ENCODE assay signal across 9 cellular contexts in the genomic region with DNA sequence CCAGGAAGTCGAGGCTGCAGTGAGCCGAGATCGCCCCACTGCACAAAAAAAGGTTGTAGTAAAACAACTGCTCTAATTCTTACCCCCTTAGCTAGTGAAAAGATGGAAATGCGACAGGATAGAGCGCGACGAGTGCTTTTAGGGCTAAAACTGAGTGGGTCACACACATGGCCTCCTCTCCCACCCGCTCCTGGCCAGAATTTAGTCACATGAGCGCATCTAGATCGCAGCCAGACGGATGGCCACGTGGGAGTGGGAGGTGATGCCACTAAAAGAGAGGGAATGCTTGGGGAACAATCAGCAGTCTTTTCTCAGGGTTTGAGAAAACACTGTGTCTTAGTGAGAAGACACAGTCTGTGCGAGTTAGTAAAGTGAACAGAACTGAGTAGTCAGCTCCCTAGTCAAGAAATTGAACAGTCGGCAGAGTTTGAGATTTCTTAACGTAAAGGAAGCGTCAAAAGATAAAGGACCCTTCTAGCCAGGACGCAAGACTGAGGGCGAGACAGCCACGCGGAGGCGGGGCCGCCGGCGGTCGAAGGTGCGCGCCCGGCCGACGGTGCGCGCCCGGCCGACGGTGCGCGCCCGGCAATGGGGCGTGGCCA. TPM values are rescaled to one million over a fixed set of nuclear protein-coding genes. Genes with fewer than 3 reads are reported as not detected.
DNase-seq lines count a peak whose midpoint lies in the region; ATAC-seq, FAIRE-seq and TF ChIP-seq lines count a peak whose summit lies in the region.
"Had no signal": no experiment of that assay in that cellular context is flagged by ENCODE, and none has a peak within 500 bp of the region (broad histone marks: within the 10 kb centered on the region; RNA-seq: fewer than 3 reads in every experiment).

No MANE protein-coding gene starts in this region.

- H3K4me1 ChIP-seq in GM12878 (ENCODE audit: control insufficient read depth, insufficient read depth, low read length) (peaks cover 8% of the 10 kb centered on the region; the same call in 1 of the 2 replicates), mucosa of descending colon (ENCODE audit: low read depth) (peaks cover 6% of the 10 kb centered on the region)

- no peak overlapping the region for H3K27ac ChIP-seq in AG04450 (ENCODE audit: low read depth, low read length)
- H3K27ac ChIP-seq in GM12878 (ENCODE audit: control insufficient read depth, insufficient read depth) = no peak overlapping the region

- intact Hi-C loops in GM12878 (cut with micrococcal nuclease; ENCODE audit: unreplicated experiment) = loop anchor here (5.0 kb wide), 1 partner anchor 300 kb away; no protein-coding TSS in a partner anchor
- intact Hi-C loops in mucosa of descending colon (cut with DNase I, micrococcal nuclease) = loop anchor here in 1 of 2 donors (10.0 kb wide), 1 partner anchor 103 kb away; no protein-coding TSS in a partner anchor

- TF ChIP-seq RAD21 in GM12878 (IDR thresholded peaks at IDR 0.05; ENCODE audit: insufficient read depth, low read depth, low read length) = no peak

- in situ Hi-C loops in GM12878 (cut with MboI) = no loop called here

- CTCF ChIA-PET in AG04450 (lab: Charles Lee) (interaction anchor here (0.9 kb wide), 1 partner anchor 179 kb away, joined by 4 read pairs; a partner anchor contains a TSS), GM12878 (lab: Yijun Ruan, JAX) (interaction anchor here (1.3 to 11.2 kb wide), 4 partner anchors 15 to 145 kb away, joined by 4 to 138 read pairs (median 31); a partner anchor contains a TSS)

- BruUV-seq in GM12878 (replicated peaks; lab: Mats Ljungman, UMichigan) = no TSS peak

- peak overlapping the region; percentile 42 for H3K4me3 ChIP-seq in AG04450 (ENCODE audit: low read depth, low read length)
- peak overlapping the region; percentile 26; the same call in 1 of the 2 replicates for H3K4me3 ChIP-seq in GM12878
- no peak overlapping the region for H3K4me3 ChIP-seq in mucosa of descending colon

- H3K27me3 ChIP-seq in AG04450 (ENCODE audit: control insufficient read depth, insufficient read depth, low read length) (no peaks in the 10 kb centered on the region), GM12878 (replicated peaks in 1 of 2; ENCODE audit: control insufficient read depth in 2 of 2, insufficient read depth in 2 of 2, low read length in 1 of 2) (no peaks in the 10 kb centered on the region)

- no peak overlapping the region for H3K9ac ChIP-seq in GM12878 (ENCODE audit: control insufficient read depth, insufficient read depth, low read length)

- H4K20me1 ChIP-seq in GM12878 (ENCODE audit: control insufficient read depth, insufficient read depth) = no peaks in the 10 kb centered on the region

- RAD21 ChIA-PET in GM12878 (lab: Charles Lee; ENCODE audit: unreplicated experiment) = interaction anchor here (0.7 to 7.7 kb wide), 5 partner anchors 58 to 214 kb away, joined by 3 to 84 read pairs (median 7); a partner anchor contains a TSS

- no peak for TF ChIP-seq CTCF in AG04450 (IDR thresholded peaks at IDR 0.05; ENCODE audit: low read depth, low read length)
- no peak for TF ChIP-seq CTCF in GM12878 (IDR thresholded peaks at IDR 0.05 in 2 of 3, conservative IDR thresholded peaks at IDR 0.05 in 1 of 3; ENCODE audit: control insufficient read depth in 2 of 3, extremely low read depth in 1 of 3, insufficient read depth in 1 of 3, low read depth in 3 of 3, low read length in 3 of 3)
- no peak for TF ChIP-seq CTCF in mucosa of descending colon (IDR thresholded peaks at IDR 0.05)

- H3K36me3 ChIP-seq in GM12878 (ENCODE audit: control insufficient read depth in 2 of 2, insufficient read depth in 2 of 2, low read length in 1 of 2) (peaks cover 0 to 6% of the 10 kb centered on the region in 2 experiments; a peak in 2 of 4 replicates), mucosa of descending colon (ENCODE audit: low read depth) (no peaks in the 10 kb centered on the region)

- H3K4me2 ChIP-seq in GM12878 (ENCODE audit: control insufficient read depth, insufficient read depth) = peak overlapping the region; percentile 36

- no peak for FAIRE-seq in GM12878 (lab: Jason Lieb, UNC)
- FAIRE-seq: islet of Langerhans had no signal

- TF ChIP-seq POLR2A in GM12878 (IDR thresholded peaks at IDR 0.05; ENCODE audit: low read depth, low read length) = no peak

- WGBS in GM12878 (ENCODE audit: insufficient coverage, insufficient replicate concordance, low lambda C conversion rate, missing lambda C conversion rate) = 17% methylated on average over 35 of the region's 39 CpGs

- no peaks in the 10 kb centered on the region for H3K9me3 ChIP-seq in AG04450 (ENCODE audit: control insufficient read depth, insufficient read depth, low read length)
- no peaks in the 10 kb centered on the region for H3K9me3 ChIP-seq in GM12878 (replicated peaks; ENCODE audit: control insufficient read depth, insufficient read depth, low read length)
- H3K9me3 ChIP-seq in mucosa of descending colon = no peaks in the 10 kb centered on the region

- SMC1A ChIA-PET in GM12878 (lab: Charles Lee; ENCODE audit: uncharacterized antibody, unreplicated experiment) = interaction anchor here (0.6 to 3.3 kb wide), 4 partner anchors 19 to 301 kb away, joined by 3 to 22 read pairs (median 4); no protein-coding TSS in a partner anchor

- peak overlapping the region; percentile 76 for H2AFZ ChIP-seq in GM12878 (ENCODE audit: control insufficient read depth, low read depth, low read length)

- no peak for TF ChIP-seq EP300 in GM12878 (IDR thresholded peaks at IDR 0.05; ENCODE audit: borderline replicate concordance in 1 of 2, control insufficient read depth in 1 of 2, low read depth in 2 of 2, low read length in 2 of 2)

- H3K79me2 ChIP-seq in GM12878 (ENCODE audit: control insufficient read depth, insufficient read depth, low read length) = peaks cover 4% of the 10 kb centered on the region; the same call in 1 of the 2 replicates

- DNase-seq in AG04450 (ENCODE audit: low read depth, low spot score) (no peak), GM12878 (ENCODE audit: low read depth, low spot score) (no peak), mucosa of descending colon (peak in 2 of 3 donors; percentile 26 to 53), LoVo (ENCODE audit: low spot score) (no peak)

- POLR2A ChIA-PET in AG04450 (lab: Yijun Ruan, JAX) (no interaction called here), GM12878 (lab: Charles Lee) (no interaction called here)

- ATAC-seq in HG02763 (IDR thresholded peaks at IDR 0.05; ENCODE audit: unreplicated experiment) (peak; percentile 2), GM12878 (no peak), mucosa of descending colon (no peak), HG03432 (IDR thresholded peaks at IDR 0.05; ENCODE audit: unreplicated experiment) (no peak), HG03039 (IDR thresholded peaks at IDR 0.05; ENCODE audit: unreplicated experiment) (no peak), HG03280 (IDR thresholded peaks at IDR 0.05; ENCODE audit: unreplicated experiment) (no peak)

RNA-seq across cellular contexts. Expression of a gene that starts 0.7 kb away (rescaled TPM):
- polyA plus RNA-seq in AG04450 (2011; rRNA removed) = 6.0 and 6.1 TPM in 2 replicates
- polyA minus RNA-seq in AG04450 (2011; rRNA and poly(A)+ RNA removed) = 5.3 TPM in 2 replicates
- 26.0 and 28.3 TPM in 2 replicates for total RNA-seq in GM12878 (2013; cell fraction: nucleolus; rRNA removed)
- 8.1 and 9.4 TPM in 2 replicates for total RNA-seq in GM12878 (2014; rRNA removed)
- 6.0 and 6.2 TPM in 2 replicates for total RNA-seq in GM12878 (2014; rRNA removed; fragmentation: Illumina TruSeq; extraction: Trizol)
- 8.6 and 8.9 TPM in 2 replicates for total RNA-seq in GM12878 (2021)
- polyA plus RNA-seq in GM12878 (2011; ENCODE audit: low read depth) = 3.8 TPM
- polyA plus RNA-seq in GM12878 (2011; rRNA removed) = 12.2 and 14.7 TPM in 2 replicates
- polyA plus RNA-seq in GM12878 (2011; cell fraction: cytosol; rRNA removed) = 11.3 and 14.7 TPM in 2 replicates
- polyA plus RNA-seq in GM12878 (2011; cell fraction: nucleus; rRNA removed) = 35.6 and 39.5 TPM in 2 replicates
- polyA plus RNA-seq in GM12878 (2012) = 4.6 and 4.9 TPM in 2 replicates
- polyA plus RNA-seq in GM12878 (2014; fragmentation: Illumina TruSeq; extraction: Trizol) = 7.0 and 7.4 TPM in 2 replicates
- polyA plus RNA-seq in GM12878 (2014; fragmentation: Nextera tagmentation; extraction: Ambion mirVana) = 1 to 10 TPM in 1 of 2 experiments, under 1 TPM in 1; 0.52 to 1.7 TPM
- 10.7 and 10.9 TPM in 2 replicates for polyA plus RNA-seq in GM12878 (2014; rRNA removed)
- 10 to 100 TPM in 1 of 2 experiments, 1 to 10 TPM in 1; 9.0 to 12.7 TPM for polyA plus RNA-seq in GM12878 (2016; fragmentation: Nextera tagmentation; extraction: Ambion mirVana)
- 9.6 and 11.8 TPM in 2 replicates for polyA minus RNA-seq in GM12878 (2011; rRNA and poly(A)+ RNA removed)
- 4.1 and 4.4 TPM in 2 replicates for polyA minus RNA-seq in GM12878 (2011; cell fraction: cytosol; rRNA and poly(A)+ RNA removed)
- 11.4 and 12.9 TPM in 2 replicates for polyA minus RNA-seq in GM12878 (2011; cell fraction: nucleus; rRNA and poly(A)+ RNA removed)
- total RNA-seq in mucosa of descending colon = 1 to 10 TPM; 6.0 to 8.1 (median 7.9) TPM

RNA-seq across cellular contexts. Expression of a gene that starts 23.3 kb away (rescaled TPM):
- polyA plus RNA-seq in AG04450 (2011; rRNA removed) (not detected in 2 replicates), GM12878 (2011; rRNA removed) (not detected in 2 replicates), GM12878 (2014; fragmentation: Illumina TruSeq; extraction: Trizol) (not detected in 2 replicates), GM12878 (2014; fragmentation: Nextera tagmentation; extraction: Ambion mirVana) (not detected), GM12878 (2014; rRNA removed) (not detected in 2 replicates), GM12878 (2016; fragmentation: Nextera tagmentation; extraction: Ambion mirVana) (not detected)
- polyA minus RNA-seq in AG04450 (2011; rRNA and poly(A)+ RNA removed) = not detected in 2 replicates
- total RNA-seq in GM12878 (2013; cell fraction: nucleolus; rRNA removed) = not detected in 2 replicates
- total RNA-seq in GM12878 (2014; rRNA removed) (not detected in 2 replicates), GM12878 (2014; rRNA removed; fragmentation: Illumina TruSeq; extraction: Trizol) (not detected in 2 replicates), GM12878 (2021) (not detected in 2 replicates), mucosa of descending colon (under 1 TPM in 1 of 3 donors, not detected in 2; 0.17 TPM)
- polyA plus RNA-seq in GM12878 (2011; ENCODE audit: low read depth) = not detected
- polyA plus RNA-seq in GM12878 (2011; cell fraction: cytosol; rRNA removed) = 0.01 and 0.02 TPM in 2 replicates
- not detected in 2 replicates for polyA plus RNA-seq in GM12878 (2011; cell fraction: nucleus; rRNA removed)
- 0.05 and 0.22 TPM in 2 replicates for polyA plus RNA-seq in GM12878 (2012)
- polyA minus RNA-seq in GM12878 (2011; rRNA and poly(A)+ RNA removed) = not detected in 2 replicates
- not detected in 2 replicates for polyA minus RNA-seq in GM12878 (2011; cell fraction: cytosol; rRNA and poly(A)+ RNA removed)
- polyA minus RNA-seq in GM12878 (2011; cell fraction: nucleus; rRNA and poly(A)+ RNA removed) = not detected in 2 replicates

RNA-seq across cellular contexts. Expression of a gene that starts 57.9 kb away (rescaled TPM):
- not detected in 2 replicates for polyA plus RNA-seq in AG04450 (2011; rRNA removed)
- polyA minus RNA-seq in AG04450 (2011; rRNA and poly(A)+ RNA removed) = not detected in 2 replicates
- 41.2 and 47.8 TPM in 2 replicates for total RNA-seq in GM12878 (2013; cell fraction: nucleolus; rRNA removed)
- total RNA-seq in GM12878 (2014; rRNA removed) = 81.0 and 83.9 TPM in 2 replicates
- total RNA-seq in GM12878 (2014; rRNA removed; fragmentation: Illumina TruSeq; extraction: Trizol) = 63.2 and 66.5 TPM in 2 replicates
- 89.9 and 90.2 TPM in 2 replicates for total RNA-seq in GM12878 (2021)
- 42.7 TPM for polyA plus RNA-seq in GM12878 (2011; ENCODE audit: low read depth)
- polyA plus RNA-seq in GM12878 (2011; rRNA removed) = 48.4 and 66.8 TPM in 2 replicates
- 71.6 and 82.8 TPM in 2 replicates for polyA plus RNA-seq in GM12878 (2011; cell fraction: cytosol; rRNA removed)
- 64.3 and 67.1 TPM in 2 replicates for polyA plus RNA-seq in GM12878 (2011; cell fraction: nucleus; rRNA removed)
- 56.6 and 60.9 TPM in 2 replicates for polyA plus RNA-seq in GM12878 (2012)
- polyA plus RNA-seq in GM12878 (2014; fragmentation: Illumina TruSeq; extraction: Trizol) = 54.4 and 64.6 TPM in 2 replicates
- 10 to 100 TPM; 13.4 to 14.2 TPM for polyA plus RNA-seq in GM12878 (2014; fragmentation: Nextera tagmentation; extraction: Ambion mirVana)
- polyA plus RNA-seq in GM12878 (2014; rRNA removed) = 61.4 and 61.5 TPM in 2 replicates
- 10 to 100 TPM; 72.2 to 77.5 TPM for polyA plus RNA-seq in GM12878 (2016; fragmentation: Nextera tagmentation; extraction: Ambion mirVana)
- polyA minus RNA-seq in GM12878 (2011; rRNA and poly(A)+ RNA removed) = 111 and 162 TPM in 2 replicates
- 42.0 and 46.7 TPM in 2 replicates for polyA minus RNA-seq in GM12878 (2011; cell fraction: cytosol; rRNA and poly(A)+ RNA removed)
- 13.7 and 24.2 TPM in 2 replicates for polyA minus RNA-seq in GM12878 (2011; cell fraction: nucleus; rRNA and poly(A)+ RNA removed)
- total RNA-seq in mucosa of descending colon = 1 to 10 TPM; 4.4 to 5.6 (median 4.4) TPM

Comparison
In these comparisons a context has a peak if more than half of its experiments do, and no peak if none do; other contexts are left out.
1. DNase-seq: peak in mucosa of descending colon (2 of 3); none in AG04450 (single experiment), GM12878 (single experiment) and LoVo (single experiment).
2. RNA of a gene that starts 57.9 kb away (total RNA-seq): 41.2 to 90.2 TPM in GM12878; 4.4 to 5.6 TPM in mucosa of descending colon; every median in the first group is over 4 times any median in the second.